In the genomic region with DNA sequence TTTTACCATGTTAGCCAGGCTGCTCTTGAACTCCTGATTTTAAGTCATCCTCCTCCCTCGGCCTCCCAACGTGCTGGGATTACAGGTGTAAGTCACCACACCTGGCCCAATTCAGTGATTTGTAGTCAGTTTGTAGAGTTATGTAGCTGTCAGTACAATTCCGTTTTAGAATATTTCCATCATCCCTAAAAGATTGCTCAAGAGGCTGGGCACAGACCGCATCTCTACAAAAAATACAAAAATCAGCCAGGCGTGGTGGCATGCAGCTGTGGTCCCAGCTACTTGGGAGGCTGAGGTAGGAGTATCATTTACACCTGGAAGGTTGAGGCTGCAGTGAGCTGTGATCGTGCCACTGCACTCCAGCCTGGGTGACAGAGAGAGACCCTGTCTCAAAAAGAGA, we compare ENCODE assay signal across 20 cellular contexts. TPM values are rescaled to one million over a fixed set of nuclear protein-coding genes. Genes with fewer than 3 reads are reported as not detected.
DNase-seq lines count a peak whose midpoint lies in the region; ATAC-seq and TF ChIP-seq lines count a peak whose summit lies in the region.
"Had no signal": no experiment of that assay in that cellular context is flagged by ENCODE, and none has a peak within 500 bp of the region (broad histone marks: within the 10 kb centered on the region; RNA-seq: fewer than 3 reads in every experiment).

No MANE protein-coding gene starts in this region.

- peak overlapping the region; percentile 37 for H3K4me3 Mint-ChIP-seq in activated CD4-positive, alpha-beta memory T cell treated with anti-CD3 and anti-CD28 coated beads, Interleukin-2, amount 10 ng/mL, durations not matched to agents 7 days and 5 days
- no peak overlapping the region for H3K4me3 Mint-ChIP-seq in activated CD4-positive, alpha-beta memory T cell treated with anti-CD3 and anti-CD28 coated beads for 36 hours
- H3K4me3 Mint-ChIP-seq: CD14-positive monocyte, HFFc6 had no signal

- H3K4me1 ChIP-seq in BLaER1 treated with 17β-estradiol and CSF1 and Interleukin-3, amounts not matched to agents 10 nM and 100 nM, result peaks cover 37 to 76% (median 68%) of the 10 kb centered on the region in 10 experiments
- H3K4me1 ChIP-seq in Loucy (ENCODE audit: insufficient read depth, low read length, poor library complexity, severe bottlenecking), result peaks cover 34% of the 10 kb centered on the region
- peaks cover 0 to 22% (median 7%) of the 10 kb centered on the region in 9 donors for H3K4me1 ChIP-seq in heart right ventricle
- H3K4me1 ChIP-seq: HAP-1 had no signal

- H3K9me3 Mint-ChIP-seq in activated CD4-positive, alpha-beta memory T cell treated with anti-CD3 and anti-CD28 coated beads, Interleukin-2, amount 10 ng/mL, durations not matched to agents 7 days and 5 days, result no peaks in the 10 kb centered on the region
- no peaks in the 10 kb centered on the region for H3K9me3 Mint-ChIP-seq in activated CD4-positive, alpha-beta memory T cell treated with anti-CD3 and anti-CD28 coated beads for 36 hours
- H3K9me3 Mint-ChIP-seq: CD4-positive, alpha-beta memory T cell; HFFc6 had no signal

- H3K79me2 ChIP-seq in Loucy (ENCODE audit: insufficient read depth, low read length), result peaks cover 5% of the 10 kb centered on the region; the same call in 1 of the 2 replicates

- peaks cover 16% of the 10 kb centered on the region for H3K36me3 Mint-ChIP-seq in activated CD4-positive, alpha-beta memory T cell treated with anti-CD3 and anti-CD28 coated beads, Interleukin-2, amount 10 ng/mL, durations not matched to agents 7 days and 5 days (ENCODE audit: low read depth)
- peaks cover 8% of the 10 kb centered on the region for H3K36me3 Mint-ChIP-seq in activated CD4-positive, alpha-beta memory T cell treated with anti-CD3 and anti-CD28 coated beads for 36 hours

- CTCF ChIA-PET in activated CD4-positive, alpha-beta memory T cell treated with anti-CD3 and anti-CD28 coated beads, Interleukin-2, amount 10 ng/mL, durations not matched to agents 7 days and 5 days (lab: Charles Lee), result interaction anchor here (1.4 kb wide), 1 partner anchor 148 kb away, joined by 4 read pairs; no protein-coding TSS in a partner anchor
- CTCF ChIA-PET in activated CD4-positive, alpha-beta memory T cell treated with anti-CD3 and anti-CD28 coated beads for 36 hours (lab: Charles Lee), result interaction anchor here (1.9 kb wide), 1 partner anchor 20 kb away, joined by 4 read pairs; a partner anchor contains a TSS

- peaks cover 38 to 72% (median 59%) of the 10 kb centered on the region in 11 experiments for H3K36me3 ChIP-seq in BLaER1 treated with 17β-estradiol and CSF1 and Interleukin-3, amounts not matched to agents 10 nM and 100 nM
- H3K36me3 ChIP-seq in Loucy (ENCODE audit: insufficient read depth, low read length) (no peaks in the 10 kb centered on the region), heart right ventricle (peaks cover 0 to 91% (median 23%) of the 10 kb centered on the region in 9 donors)

- TF ChIP-seq CTCF in Loucy (conservative IDR thresholded peaks at IDR 0.05; ENCODE audit: low read length), result no peak
- TF ChIP-seq CTCF in heart right ventricle (IDR thresholded peaks at IDR 0.05), result no peak

- peaks cover 0 to 8% (median 0%) of the 10 kb centered on the region in 11 experiments; a peak in 3 of 22 replicates for H3K9me3 ChIP-seq in BLaER1 treated with 17β-estradiol and CSF1 and Interleukin-3, amounts not matched to agents 10 nM and 100 nM (replicated peaks in 1 of 11)
- H3K9me3 ChIP-seq in Loucy (ENCODE audit: insufficient read depth, low read depth, low read length) (no peaks in the 10 kb centered on the region), heart right ventricle (no peaks in the 10 kb centered on the region)
- H3K9me3 ChIP-seq: HAP-1 had no signal

- POLR2A ChIA-PET in activated CD4-positive, alpha-beta memory T cell treated with anti-CD3 and anti-CD28 coated beads, Interleukin-2, amount 10 ng/mL, durations not matched to agents 7 days and 5 days (lab: Charles Lee), result interaction anchor here (1.3 kb wide), 1 partner anchor 27 kb away, joined by 6 read pairs; no protein-coding TSS in a partner anchor
- POLR2A ChIA-PET in activated CD4-positive, alpha-beta memory T cell treated with anti-CD3 and anti-CD28 coated beads for 36 hours (lab: Charles Lee), result interaction anchor here (1.6 kb wide), 1 partner anchor 20 kb away, joined by 5 read pairs; no protein-coding TSS in a partner anchor

- no peak for DNase-seq in activated CD4-positive, alpha-beta memory T cell treated with anti-CD3 and anti-CD28 coated beads, Interleukin-2, amount 10 ng/mL, durations not matched to agents 7 days and 5 days
- no peak for DNase-seq in activated CD4-positive, alpha-beta memory T cell treated with anti-CD3 and anti-CD28 coated beads for 36 hours
- no peak for DNase-seq in heart right ventricle
- DNase-seq: Calu3; CD4-positive, alpha-beta memory T cell; COR-L47; DMS53; DMS79 treated with DMSO at 0.1 percent for 48 hours; GF-D8; GOT3; HFFc6 had no signal

- H3K4me1 Mint-ChIP-seq in activated CD4-positive, alpha-beta memory T cell treated with anti-CD3 and anti-CD28 coated beads, Interleukin-2, amount 10 ng/mL, durations not matched to agents 7 days and 5 days, result peaks cover 48% of the 10 kb centered on the region
- peaks cover 40% of the 10 kb centered on the region for H3K4me1 Mint-ChIP-seq in activated CD4-positive, alpha-beta memory T cell treated with anti-CD3 and anti-CD28 coated beads for 36 hours (ENCODE audit: low read depth)

- peak overlapping the region in 6 of 10 experiments; percentile 44 to 58 (median 48); a peak in 11 of 20 replicates for H3K4me3 ChIP-seq in BLaER1 treated with 17β-estradiol and CSF1 and Interleukin-3, amounts not matched to agents 10 nM and 100 nM
- H3K4me3 ChIP-seq in Loucy (ENCODE audit: low read length, poor library complexity, severe bottlenecking) (no peak overlapping the region), heart right ventricle (no peak overlapping the region)
- H3K4me3 ChIP-seq: HAP-1 had no signal

- 96 to 98% methylated on average over 6 of the region's 6 CpGs for WGBS in heart right ventricle, 2 donors

- ATAC-seq in heart right ventricle, result no peak
- no peak for ATAC-seq in HG03442 (IDR thresholded peaks at IDR 0.05; ENCODE audit: unreplicated experiment)

- peak overlapping the region in 9 of 11 experiments; percentile 76 to 87 (median 81); a peak in 16 of 22 replicates for H3K27ac ChIP-seq in BLaER1 treated with 17β-estradiol and CSF1 and Interleukin-3, amounts not matched to agents 10 nM and 100 nM
- H3K27ac ChIP-seq in heart right ventricle, result no peak overlapping the region

- peak overlapping the region in 10 of 11 experiments; percentile 68 to 95 (median 84); a peak in 20 of 22 replicates for H3K4me2 ChIP-seq in BLaER1 treated with 17β-estradiol and CSF1 and Interleukin-3, amounts not matched to agents 10 nM and 100 nM
- peak overlapping the region; percentile 21 for H3K4me2 ChIP-seq in Loucy (ENCODE audit: low read depth, low read length, poor library complexity, severe bottlenecking)

- H4K20me1 ChIP-seq in BLaER1 treated with 17β-estradiol and CSF1 and Interleukin-3, amounts not matched to agents 10 nM and 100 nM, result peaks cover 0 to 9% (median 0%) of the 10 kb centered on the region in 11 experiments; a peak in 6 of 22 replicates
- H4K20me1 ChIP-seq in Loucy (ENCODE audit: insufficient read depth, low read length, poor library complexity, severe bottlenecking), result no peaks in the 10 kb centered on the region

- no peaks in the 10 kb centered on the region for H3K9me2 ChIP-seq in Loucy (replicated peaks; ENCODE audit: low read depth, low read length)

- intact Hi-C loops in activated CD4-positive, alpha-beta memory T cell treated with anti-CD3 and anti-CD28 coated beads for 36 hours (cut with micrococcal nuclease), result no loop called here
- intact Hi-C loops in heart right ventricle (cut with DNase I), result no loop called here

- H3K27me3 ChIP-seq in BLaER1 treated with 17β-estradiol and CSF1 and Interleukin-3, amounts not matched to agents 10 nM and 100 nM, result no peaks in the 10 kb centered on the region
- H3K27me3 ChIP-seq in Loucy (ENCODE audit: insufficient read depth, low read length, poor library complexity, severe bottlenecking) (no peaks in the 10 kb centered on the region), heart right ventricle (no peaks in the 10 kb centered on the region)

- H3F3A ChIP-seq in Loucy (ENCODE audit: low read depth), result peaks cover 3% of the 10 kb centered on the region; the same call in 1 of the 2 replicates

- no peak overlapping the region for H2AFZ ChIP-seq in Loucy (ENCODE audit: low read length)

- H3K27ac Mint-ChIP-seq in activated CD4-positive, alpha-beta memory T cell treated with anti-CD3 and anti-CD28 coated beads, Interleukin-2, amount 10 ng/mL, durations not matched to agents 7 days and 5 days, result peak overlapping the region; percentile 81
- no peak overlapping the region for H3K27ac Mint-ChIP-seq in activated CD4-positive, alpha-beta memory T cell treated with anti-CD3 and anti-CD28 coated beads for 36 hours
- H3K27ac Mint-ChIP-seq: HFFc6 had no signal

- H3K27me3 Mint-ChIP-seq in activated CD4-positive, alpha-beta memory T cell treated with anti-CD3 and anti-CD28 coated beads, Interleukin-2, amount 10 ng/mL, durations not matched to agents 7 days and 5 days, result no peaks in the 10 kb centered on the region
- H3K27me3 Mint-ChIP-seq in activated CD4-positive, alpha-beta memory T cell treated with anti-CD3 and anti-CD28 coated beads for 36 hours, result no peaks in the 10 kb centered on the region
- H3K27me3 Mint-ChIP-seq: CD4-positive, alpha-beta memory T cell had no signal

- H3K9ac ChIP-seq in BLaER1 treated with 17β-estradiol and CSF1 and Interleukin-3, amounts not matched to agents 10 nM and 100 nM, result peak overlapping the region in 10 of 11 experiments; percentile 10 to 82 (median 72); a peak in 15 of 22 replicates
- no peak overlapping the region for H3K9ac ChIP-seq in Loucy (ENCODE audit: low read depth, low read length, poor library complexity, severe bottlenecking)

RNA-seq across cellular contexts. Expression of a gene that starts 20.6 kb away (rescaled TPM):
- under 1 TPM; 0.10 to 0.40 TPM for total RNA-seq in activated CD4-positive, alpha-beta memory T cell treated with anti-CD3 and anti-CD28 coated beads, Interleukin-2, amount 10 ng/mL, durations not matched to agents 7 days and 5 days
- total RNA-seq in activated CD4-positive, alpha-beta memory T cell treated with anti-CD3 and anti-CD28 coated beads for 36 hours, result under 1 TPM in 1 of 2 experiments, not detected in 1; 0.14 TPM
- total RNA-seq in heart right ventricle, result 10 to 100 TPM in 6 of 10 donors, 1 to 10 TPM in 4; 7.5 to 18.2 (median 12.5) TPM
- polyA plus RNA-seq in heart right ventricle, result 10 to 100 TPM in 1 of 2 donors, 1 to 10 TPM in 1; 1.9 to 36.4 TPM
- total RNA-seq: A673 had no signal
- polyA plus RNA-seq: CD14-positive monocyte; CD4-positive, alpha-beta memory T cell had no signal

RNA-seq across cellular contexts. Expression of a gene that starts 20.6 kb away (rescaled TPM):
- 10 to 100 TPM; 26.9 to 31.5 TPM for total RNA-seq in activated CD4-positive, alpha-beta memory T cell treated with anti-CD3 and anti-CD28 coated beads, Interleukin-2, amount 10 ng/mL, durations not matched to agents 7 days and 5 days
- total RNA-seq in activated CD4-positive, alpha-beta memory T cell treated with anti-CD3 and anti-CD28 coated beads for 36 hours, result 10 to 100 TPM; 15.7 to 18.4 TPM
- 100 to 1,000 TPM; 114 to 200 (median 161) TPM for total RNA-seq in heart right ventricle
- 10 to 100 TPM; 70.5 to 97.9 TPM for polyA plus RNA-seq in heart right ventricle

RNA-seq across cellular contexts. Expression of a gene that starts 25.2 kb away (rescaled TPM):
- not detected for total RNA-seq in activated CD4-positive, alpha-beta memory T cell treated with anti-CD3 and anti-CD28 coated beads, Interleukin-2, amount 10 ng/mL, durations not matched to agents 7 days and 5 days
- not detected for total RNA-seq in activated CD4-positive, alpha-beta memory T cell treated with anti-CD3 and anti-CD28 coated beads for 36 hours
- total RNA-seq in heart right ventricle, result 10 to 100 TPM in 4 of 10 donors, 1 to 10 TPM in 6; 4.8 to 16.9 (median 9.1) TPM
- polyA plus RNA-seq in heart right ventricle, result 10 to 100 TPM in 1 of 2 donors, under 1 TPM in 1; 0.17 to 10.7 TPM
- total RNA-seq: Calu3, Daoy, HFFc6 had no signal
- polyA plus RNA-seq: CD14-positive monocyte; CD4-positive, alpha-beta memory T cell had no signal

RNA-seq across cellular contexts. Expression of a gene that starts 25.9 kb away (rescaled TPM):
- total RNA-seq in activated CD4-positive, alpha-beta memory T cell treated with anti-CD3 and anti-CD28 coated beads, Interleukin-2, amount 10 ng/mL, durations not matched to agents 7 days and 5 days, result 10 to 100 TPM; 54.9 to 61.0 TPM
- total RNA-seq in activated CD4-positive, alpha-beta memory T cell treated with anti-CD3 and anti-CD28 coated beads for 36 hours, result 10 to 100 TPM; 57.0 to 60.8 TPM
- 10 to 100 TPM; 14.4 to 29.7 (median 20.4) TPM for total RNA-seq in heart right ventricle
- polyA plus RNA-seq in heart right ventricle, result 100 to 1,000 TPM in 1 of 2 donors, 10 to 100 TPM in 1; 21.3 to 139 TPM

RNA-seq across cellular contexts. Expression of a gene that starts 27.8 kb away (rescaled TPM):
- total RNA-seq in activated CD4-positive, alpha-beta memory T cell treated with anti-CD3 and anti-CD28 coated beads, Interleukin-2, amount 10 ng/mL, durations not matched to agents 7 days and 5 days, result not detected
- total RNA-seq in activated CD4-positive, alpha-beta memory T cell treated with anti-CD3 and anti-CD28 coated beads for 36 hours, result not detected
- total RNA-seq in heart right ventricle, result 10 to 100 TPM in 1 of 10 donors, 1 to 10 TPM in 8, under 1 TPM in 1; 0.55 to 14.0 (median 3.2) TPM
- polyA plus RNA-seq in heart right ventricle, result 1 to 10 TPM in 1 of 2 donors, under 1 TPM in 1; 0.32 to 2.6 TPM
- total RNA-seq: A673; Calu3; CD4-positive, alpha-beta memory T cell; G401; HFFc6 had no signal
- polyA plus RNA-seq: BJ; CD14-positive monocyte; CD4-positive, alpha-beta memory T cell had no signal

Comparison
In these comparisons a context has a peak if more than half of its experiments do, and no peak if none do; other contexts are left out.
1. H3K27ac ChIP-seq: peak in BLaER1 treated with 17β-estradiol and CSF1 and Interleukin-3, amounts not matched to agents 10 nM and 100 nM (9 of 11); none in heart right ventricle (0 of 10).
2. H3K4me3 ChIP-seq: peak in BLaER1 treated with 17β-estradiol and CSF1 and Interleukin-3, amounts not matched to agents 10 nM and 100 nM (6 of 10); none in Loucy (single experiment) and heart right ventricle (0 of 10).
3. RNA of a gene that starts 20.6 kb away (total RNA-seq): 7.5 to 18.2 TPM in heart right ventricle; 0.10 to 0.40 TPM in activated CD4-positive, alpha-beta memory T cell treated with anti-CD3 and anti-CD28 coated beads, Interleukin-2, amount 10 ng/mL, durations not matched to agents 7 days and 5 days and 0.14 TPM in activated CD4-positive, alpha-beta memory T cell treated with anti-CD3 and anti-CD28 coated beads for 36 hours; every median in the first group is over 4 times any median in the second.
4. RNA of a gene that starts 25.2 kb away (total RNA-seq): 4.8 to 16.9 TPM in heart right ventricle; not detected in activated CD4-positive, alpha-beta memory T cell treated with anti-CD3 and anti-CD28 coated beads, Interleukin-2, amount 10 ng/mL, durations not matched to agents 7 days and 5 days and not detected in activated CD4-positive, alpha-beta memory T cell treated with anti-CD3 and anti-CD28 coated beads for 36 hours; every median in the first group is over 4 times any median in the second.